9 cellular contexts compared by ENCODE assay signal in the genomic region with DNA sequence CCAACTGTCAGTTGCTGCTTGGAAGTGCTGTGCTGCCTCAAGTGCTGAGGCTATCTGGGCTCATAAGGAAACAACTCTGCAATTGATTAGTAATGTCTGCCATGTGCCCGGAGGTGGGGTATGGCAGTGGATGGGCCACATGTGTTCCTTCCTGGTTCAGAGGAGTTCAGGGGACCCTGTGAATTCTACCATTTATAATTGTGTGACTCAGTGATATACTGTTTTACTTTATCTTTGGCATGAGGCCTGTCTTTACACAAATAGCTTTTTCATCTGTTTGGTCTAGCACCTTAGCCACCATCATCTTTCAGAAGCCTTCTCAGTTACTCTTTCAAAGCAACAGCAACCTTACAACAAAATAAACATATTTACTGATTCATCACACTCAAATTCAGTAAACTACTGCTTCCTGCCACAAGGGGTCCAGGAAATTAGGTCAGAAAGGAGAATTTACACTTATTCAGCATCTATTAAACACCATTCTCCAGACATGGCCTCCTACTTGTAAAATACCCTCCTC. TPM values are rescaled to one million over a fixed set of nuclear protein-coding genes. Genes with fewer than 3 reads are reported as not detected.
DNase-seq lines count a peak whose midpoint lies in the region; ATAC-seq and TF ChIP-seq lines count a peak whose summit lies in the region.
"Had no signal": no experiment of that assay in that cellular context is flagged by ENCODE, and none has a peak within 500 bp of the region (broad histone marks: within the 10 kb centered on the region; RNA-seq: fewer than 3 reads in every experiment).

No MANE protein-coding gene starts in this region.

- H3K27me3 Mint-ChIP-seq in nephron progenitor cell (ENCODE audit: low read depth, poor library complexity), result no peaks in the 10 kb centered on the region

- H3K27ac Mint-ChIP-seq in nephron progenitor cell, result no peak overlapping the region
- H3K27ac Mint-ChIP-seq: T-helper 2 cell treated with Interferon-gamma antibody and Interleukin-4, amounts not matched to agents 5 μg/mL and 100 μg/mL, for 36 hours had no signal

- peaks cover 11% of the 10 kb centered on the region for H3K4me1 Mint-ChIP-seq in nephron progenitor cell

- TF ChIP-seq CTCF in nephron progenitor cell (IDR thresholded peaks at IDR 0.05), result peak; percentile 35

- H3K4me3 Mint-ChIP-seq in nephron progenitor cell, result no peak overlapping the region
- H3K4me3 Mint-ChIP-seq: T-helper 2 cell treated with Interferon-gamma antibody and Interleukin-4, amounts not matched to agents 5 μg/mL and 100 μg/mL, for 36 hours had no signal

- no peaks in the 10 kb centered on the region for H3K9me3 ChIP-seq in MG63
- H3K9me3 ChIP-seq: thyroid gland had no signal

- no peaks in the 10 kb centered on the region for H3K36me3 Mint-ChIP-seq in nephron progenitor cell (ENCODE audit: low read depth)

- no peaks in the 10 kb centered on the region for H3K9me3 Mint-ChIP-seq in nephron progenitor cell
- H3K9me3 Mint-ChIP-seq: T-helper 2 cell treated with Interferon-gamma antibody and Interleukin-4, amounts not matched to agents 5 μg/mL and 100 μg/mL, for 36 hours had no signal

- no peak overlapping the region for H3K4me3 ChIP-seq in MG63
- H3K4me3 ChIP-seq: thyroid gland had no signal

- peak overlapping the region; percentile 12 for H3K27ac ChIP-seq in cingulate gyrus (ENCODE audit: low read depth, low read length)

- H3K27me3 ChIP-seq in MG63, result no peaks in the 10 kb centered on the region
- H3K27me3 ChIP-seq: thyroid gland had no signal

- peak; percentile 73 for DNase-seq in EH (ENCODE audit: low read depth)
- peak; percentile 56 for DNase-seq in MG63
- no peak for DNase-seq in nephron progenitor cell
- DNase-seq in globus pallidus (ENCODE audit: low spot score), result no peak
- DNase-seq in NOMO-1 treated with DMSO at 0.1 percent for 48 hours (lab: John Stamatoyannopoulos, UW; ENCODE audit: unreplicated experiment), result no peak
- DNase-seq: thyroid gland had no signal

- no peak for ATAC-seq in GM21619 (IDR thresholded peaks at IDR 0.05; ENCODE audit: unreplicated experiment)

- peaks cover 51% of the 10 kb centered on the region for H3K36me3 ChIP-seq in MG63
- H3K36me3 ChIP-seq: thyroid gland had no signal

RNA-seq across cellular contexts. Expression of gene DKK3, which starts 20.9 kb away (rescaled TPM):
- 228 and 269 TPM in 2 replicates for total RNA-seq in MG63 (2014; rRNA removed; shearing (Covaris generic); ENCODE audit: low replicate concordance)

Comparison
In these comparisons a context has a peak if more than half of its experiments do, and no peak if none do; other contexts are left out.
1. DNase-seq: peak in EH (single experiment) and MG63 (single experiment); none in nephron progenitor cell (single experiment), globus pallidus (single experiment) and NOMO-1 treated with DMSO at 0.1 percent for 48 hours (single experiment).